Comparison of ENCODE assay signal across 32 cellular contexts in the genomic region with DNA sequence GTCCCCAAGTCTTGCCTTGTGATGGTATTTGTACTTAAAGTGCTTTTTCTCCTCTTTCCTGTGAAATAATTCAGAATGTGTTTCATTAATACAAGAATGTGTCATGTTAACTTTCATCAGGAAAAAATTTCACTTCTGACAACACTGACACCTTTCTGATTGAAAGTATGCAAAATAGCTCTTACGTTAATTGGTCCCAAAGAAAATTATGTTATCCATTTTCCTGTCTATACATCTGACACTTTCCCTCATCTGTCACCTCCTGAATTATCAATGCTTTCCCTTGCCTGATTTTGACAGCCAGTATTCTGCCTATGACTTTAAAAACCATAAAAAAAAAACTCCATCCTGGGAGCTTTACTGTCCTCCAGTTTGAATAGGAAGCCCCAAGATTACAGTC.
"Had no signal": no experiment of that assay in that cellular context is flagged by ENCODE, and none has a peak within 500 bp of the region (broad histone marks: within the 10 kb centered on the region; RNA-seq: fewer than 3 reads in every experiment).

No MANE protein-coding gene starts in this region.

- H3K4me1 ChIP-seq: body of pancreas, colonic mucosa, esophagus squamous epithelium had no signal

- H3K4me3 ChIP-seq: body of pancreas, colonic mucosa, esophagus squamous epithelium, gastroesophageal sphincter, heart left ventricle had no signal

- H3K27me3 ChIP-seq: body of pancreas, colonic mucosa, gastroesophageal sphincter, heart left ventricle had no signal

- H3K9me3 ChIP-seq: body of pancreas, colonic mucosa, esophagus squamous epithelium, gastroesophageal sphincter, heart left ventricle had no signal

- FAIRE-seq: endometrium, endothelial cell of umbilical vein had no signal

- ATAC-seq: activated CD4-positive, CD25-positive, alpha-beta regulatory T cell treated with anti-CD3 and anti-CD28 coated beads, Interleukin-2, amount 50 U/mL, for 24 hours; activated CD8-positive, alpha-beta memory T cell treated with anti-CD3 and anti-CD28 coated beads, Interleukin-2, amount 10 ng/mL, durations not matched to agents 7 days and 5 days; activated CD8-positive, alpha-beta T cell treated with anti-CD3 and anti-CD28 coated beads, Interleukin-2, amount 10 ng/mL, durations not matched to agents 7 days and 5 days; activated T-cell treated with anti-CD3 and anti-CD28 coated beads, Interleukin-2, amount 50 U/mL, for 72 hours; body of pancreas; gastroesophageal sphincter; T-helper 17 cell had no signal

- H3K27ac Mint-ChIP-seq: activated B cell treated with CpG ODN at 0.5 μM for 24 hours; activated CD4-positive, alpha-beta memory T cell treated with anti-CD3 and anti-CD28 coated beads for 36 hours; activated CD8-positive, alpha-beta memory T cell treated with anti-CD3 and anti-CD28 coated beads, Interleukin-2, amount 10 ng/mL, durations not matched to agents 7 days and 5 days; activated CD8-positive, alpha-beta T cell treated with anti-CD3 and anti-CD28 coated beads, Interleukin-2, amount 10 ng/mL, durations not matched to agents 7 days and 5 days; activated naive CD8-positive, alpha-beta T cell; activated T-cell treated with anti-CD3 and anti-CD28 coated beads, Interleukin-2, amount 50 U/mL, for 72 hours; T-helper 17 cell; T-helper 2 cell treated with Interferon-gamma antibody and Interleukin-4, amounts not matched to agents 5 μg/mL and 100 μg/mL, for 36 hours had no signal

- DNase-seq: activated B cell treated with CpG ODN at 0.5 μM for 24 hours; activated CD4-positive, alpha-beta memory T cell treated with anti-CD3 and anti-CD28 coated beads for 36 hours; activated CD4-positive, alpha-beta T cell treated with anti-CD3 and anti-CD28 coated beads for 48 hours; activated CD8-positive, alpha-beta memory T cell treated with anti-CD3 and anti-CD28 coated beads, Interleukin-2, amount 10 ng/mL, durations not matched to agents 7 days and 5 days; activated CD8-positive, alpha-beta memory T cell treated with anti-CD3 and anti-CD28 coated beads, Interleukin-2, amount 50 U/mL, for 4 hours; activated CD8-positive, alpha-beta T cell treated with anti-CD3 and anti-CD28 coated beads, Interleukin-2, amount 10 ng/mL, durations not matched to agents 7 days and 5 days; activated gamma-delta T cell; activated naive CD4-positive, alpha-beta T cell; activated naive CD4-positive, alpha-beta T cell treated with anti-CD3 and anti-CD28 coated beads, Interleukin-2, amount 50 U/mL, for 16 hours; activated T-cell treated with anti-CD3 and anti-CD28 coated beads, Interleukin-2, amount 50 U/mL, for 1 hour; activated T-cell treated with anti-CD3 and anti-CD28 coated beads, Interleukin-2, amount 50 U/mL, for 72 hours; amniotic stem cell; anterior cingulate cortex; body of pancreas; caudate nucleus; colonic mucosa; effector CD8-positive, alpha-beta T cell; esophagus squamous epithelium; foreskin melanocyte; glutamatergic neuron; heart left ventricle; T-helper 1 cell; T-helper 17 cell; T1000; WERI-Rb-1 had no signal

- H3K27ac ChIP-seq: body of pancreas, colonic mucosa, epithelial cell of prostate, esophagus squamous epithelium, gastroesophageal sphincter, heart left ventricle, WERI-Rb-1 had no signal

- H3K36me3 Mint-ChIP-seq: activated CD4-positive, alpha-beta memory T cell treated with anti-CD3 and anti-CD28 coated beads for 36 hours; activated CD8-positive, alpha-beta memory T cell treated with anti-CD3 and anti-CD28 coated beads, Interleukin-2, amount 10 ng/mL, durations not matched to agents 7 days and 5 days; activated naive CD8-positive, alpha-beta T cell had no signal

- H3K36me3 ChIP-seq: colonic mucosa, esophagus squamous epithelium, gastroesophageal sphincter, heart left ventricle, WERI-Rb-1 had no signal

- H3K4me1 Mint-ChIP-seq: activated B cell treated with CpG ODN at 0.5 μM for 24 hours; activated CD8-positive, alpha-beta memory T cell treated with anti-CD3 and anti-CD28 coated beads, Interleukin-2, amount 10 ng/mL, durations not matched to agents 7 days and 5 days; T-helper 17 cell had no signal

- H3K9me3 Mint-ChIP-seq: activated B cell treated with CpG ODN at 0.5 μM for 24 hours; activated CD4-positive, alpha-beta memory T cell treated with anti-CD3 and anti-CD28 coated beads for 36 hours; activated T-cell treated with anti-CD3 and anti-CD28 coated beads, Interleukin-2, amount 50 U/mL, for 72 hours; T-helper 2 cell treated with Interferon-gamma antibody and Interleukin-4, amounts not matched to agents 5 μg/mL and 100 μg/mL, for 36 hours had no signal

- H3K4me3 Mint-ChIP-seq: activated B cell treated with CpG ODN at 0.5 μM for 24 hours; activated CD4-positive, alpha-beta memory T cell treated with anti-CD3 and anti-CD28 coated beads for 36 hours; activated CD8-positive, alpha-beta memory T cell treated with anti-CD3 and anti-CD28 coated beads, Interleukin-2, amount 10 ng/mL, durations not matched to agents 7 days and 5 days; activated CD8-positive, alpha-beta T cell treated with anti-CD3 and anti-CD28 coated beads, Interleukin-2, amount 10 ng/mL, durations not matched to agents 7 days and 5 days; activated naive CD8-positive, alpha-beta T cell; activated T-cell treated with anti-CD3 and anti-CD28 coated beads, Interleukin-2, amount 50 U/mL, for 72 hours; T-helper 17 cell; T-helper 2 cell treated with Interferon-gamma antibody and Interleukin-4, amounts not matched to agents 5 μg/mL and 100 μg/mL, for 36 hours had no signal
